ENCODE assay signal across 8 cellular contexts in genomic region chr14:22837750-22838538, GRCh38. TPM values are rescaled to one million over a fixed set of nuclear protein-coding genes. Genes with fewer than 3 reads are reported as not detected.
DNase-seq lines count a peak whose midpoint lies in the region; ATAC-seq and TF ChIP-seq lines count a peak whose summit lies in the region.

No MANE protein-coding gene starts in this region.

- TF ChIP-seq EP300 in gastroesophageal sphincter (IDR thresholded peaks at IDR 0.05): no peak

- H3K9me3 ChIP-seq in T-helper 17 cell (ENCODE audit: control insufficient read depth, low read length, poor library complexity, severe bottlenecking) (no peaks in the 10 kb centered on the region), gastroesophageal sphincter (no peaks in the 10 kb centered on the region), trophoblast cell (ENCODE audit: insufficient read depth, low read depth, low read length) (peaks cover 6% of the 10 kb centered on the region)

- H3K4me3 Mint-ChIP-seq in Calu3 (ENCODE audit: low read depth, unreplicated experiment): peak overlapping the region; percentile 91
- H3K4me3 Mint-ChIP-seq in T-helper 17 cell: peak overlapping the region; percentile 68

- peak overlapping the region; percentile 94 for H2AK5ac ChIP-seq in trophoblast cell (ENCODE audit: low read length)

- peak overlapping the region; percentile 98 for H3K4ac ChIP-seq in trophoblast cell (ENCODE audit: low read depth, low read length)

- TF ChIP-seq CTCF in Calu3 (IDR thresholded peaks at IDR 0.05; ENCODE audit: unreplicated experiment) (no peak), gastroesophageal sphincter (IDR thresholded peaks at IDR 0.05) (peak in 1 of 4 experiments; percentile 21)

- H4K12ac ChIP-seq in trophoblast cell (ENCODE audit: low read depth, low read length): peak overlapping the region; percentile 95

- CTCF ChIA-PET in Calu3 (lab: Charles Lee): interaction anchor here (1.1 to 1.7 kb wide), 4 partner anchors 13 to 15 kb away, joined by 4 to 6 read pairs (median 5); no protein-coding TSS in a partner anchor

- H3K4me1 ChIP-seq in gastroesophageal sphincter: peaks cover 0 to 61% (median 16%) of the 10 kb centered on the region in 3 donors
- peaks cover 14 to 23% of the 10 kb centered on the region in 2 experiments for H3K4me1 ChIP-seq in trophoblast cell (ENCODE audit: control insufficient read depth in 1 of 2, insufficient read depth in 2 of 2, low read length in 2 of 2)

- peak overlapping the region; percentile 29 for H2BK12ac ChIP-seq in trophoblast cell (ENCODE audit: low read length)

- no peak for ATAC-seq in T-helper 17 cell
- ATAC-seq in gastroesophageal sphincter: peak; percentile 78
- ATAC-seq in HG03095 (IDR thresholded peaks at IDR 0.05; ENCODE audit: unreplicated experiment): no peak

- peak; percentile 36 to 60 for TF ChIP-seq POLR2A in gastroesophageal sphincter (IDR thresholded peaks at IDR 0.05)

- peak overlapping the region; percentile 98 for H3K18ac ChIP-seq in trophoblast cell (ENCODE audit: low read length)

- H3K27me3 Mint-ChIP-seq in Calu3 (ENCODE audit: unreplicated experiment) (peaks cover 26% of the 10 kb centered on the region), T-helper 17 cell (peaks cover 42% of the 10 kb centered on the region)

- H2BK120ac ChIP-seq in trophoblast cell (ENCODE audit: insufficient read depth, low read length, poor library complexity): peak overlapping the region; percentile 99

- no TSS peak for BruUV-seq in Calu3 (replicated peaks; lab: Mats Ljungman, UMichigan)

- H3K36me3 ChIP-seq in gastroesophageal sphincter (peaks cover 0 to 45% of the 10 kb centered on the region in 2 donors), trophoblast cell (ENCODE audit: control insufficient read depth in 1 of 2, insufficient read depth in 2 of 2, low read length in 2 of 2) (peaks cover 44 to 46% of the 10 kb centered on the region in 2 experiments)

- peak overlapping the region; percentile 79 for H3K4me2 ChIP-seq in trophoblast cell (ENCODE audit: low read length)

- H3K9me3 Mint-ChIP-seq in Calu3 (ENCODE audit: low read depth, unreplicated experiment): no peaks in the 10 kb centered on the region

- intact Hi-C loops in Calu3 (cut with micrococcal nuclease; ENCODE audit: unreplicated experiment): no loop called here

- H3K27ac Mint-ChIP-seq in Calu3 (ENCODE audit: unreplicated experiment) (no peak overlapping the region), T-helper 17 cell (no peak overlapping the region)

- H3K36me3 Mint-ChIP-seq in Calu3 (ENCODE audit: insufficient read depth, unreplicated experiment): peaks cover 21% of the 10 kb centered on the region
- H3K36me3 Mint-ChIP-seq in T-helper 17 cell (ENCODE audit: low read depth): peaks cover 6% of the 10 kb centered on the region

- peak overlapping the region; percentile 78 for H4K8ac ChIP-seq in trophoblast cell (ENCODE audit: low read depth, low read length)

- H2BK5ac ChIP-seq in trophoblast cell (ENCODE audit: low read depth, low read length, poor library complexity): peak overlapping the region; percentile 96

- H4K91ac ChIP-seq in trophoblast cell (ENCODE audit: low read depth, low read length): peak overlapping the region; percentile 93

- H3K27ac ChIP-seq in gastroesophageal sphincter (peak overlapping the region; percentile 96 to 99 (median 98)), trophoblast cell (ENCODE audit: low read depth, low read length) (peak overlapping the region; percentile 84)

- peaks cover 32% of the 10 kb centered on the region for H3K79me2 ChIP-seq in trophoblast cell (ENCODE audit: control insufficient read depth, insufficient read depth, low read length, poor library complexity)

- no peak overlapping the region for H3K23ac ChIP-seq in trophoblast cell (ENCODE audit: low read length)

- DNase-seq in Calu3 (no peak), T-helper 17 cell (no peak), trophoblast cell (peak; percentile 11 to 46), NCI-H524 treated with DMSO at 0.1 percent for 48 hours (lab: John Stamatoyannopoulos, UW) (no peak), NCI-H2107 treated with DMSO at 0.1 percent for 48 hours (lab: John Stamatoyannopoulos, UW; ENCODE audit: unreplicated experiment) (no peak), inferior parietal cortex (ENCODE audit: extremely low spot score) (no peak)

- H3K14ac ChIP-seq in trophoblast cell (ENCODE audit: low read length): peak overlapping the region; percentile 99

- H3K4me1 Mint-ChIP-seq in Calu3 (ENCODE audit: low read depth, unreplicated experiment) (peaks cover 23% of the 10 kb centered on the region), T-helper 17 cell (peaks cover 14% of the 10 kb centered on the region)

- peaks cover 40% of the 10 kb centered on the region for H3K79me1 ChIP-seq in trophoblast cell (ENCODE audit: low read length)

- H3K4me3 ChIP-seq in gastroesophageal sphincter (peak overlapping the region; percentile 92 to 96), trophoblast cell (ENCODE audit: low read depth, low read length) (peak overlapping the region; percentile 98)

- peak overlapping the region; percentile 66 for H2AFZ ChIP-seq in trophoblast cell (ENCODE audit: insufficient read depth, low read length, poor library complexity)

- H3K27me3 ChIP-seq in gastroesophageal sphincter (no peaks in the 10 kb centered on the region), trophoblast cell (ENCODE audit: insufficient read depth, low read length) (no peaks in the 10 kb centered on the region)

- 8 to 29% methylated on average over 2 to 9 of the region's 25 CpGs for WGBS in gastroesophageal sphincter (ENCODE audit: low coverage in 1 of 2), 2 donors
- no CpG with 5 or more reads among the region's 25 CpGs for WGBS in trophoblast cell (ENCODE audit: extremely low coverage, insufficient coverage, insufficient read length)

- H3K9ac ChIP-seq in trophoblast cell (ENCODE audit: low read length): peak overlapping the region; percentile 99

RNA-seq across cellular contexts. Expression of gene MMP14, which starts 1.6 kb away (rescaled TPM):
- 7.8 and 10.5 TPM in 2 replicates for total RNA-seq in Calu3 (2022)
- 1 to 10 TPM in 1 of 2 donors, under 1 TPM in 1; 0.85 to 1.0 TPM for total RNA-seq in T-helper 17 cell
- total RNA-seq in gastroesophageal sphincter: 100 to 1,000 TPM; 114 to 127 (median 123) TPM
- 1,258 and 1,302 TPM in 2 replicates for polyA plus RNA-seq in trophoblast cell (2013)

RNA-seq across cellular contexts. Expression of gene MRPL52, which starts 8.3 kb away (rescaled TPM):
- total RNA-seq in Calu3 (2022) (110 and 111 TPM in 2 replicates), T-helper 17 cell (10 to 100 TPM; 36.2 to 44.6 TPM), gastroesophageal sphincter (10 to 100 TPM; 24.4 to 65.0 (median 35.0) TPM)
- polyA plus RNA-seq in trophoblast cell (2013): 216 and 219 TPM in 2 replicates

RNA-seq across cellular contexts. Expression of gene SLC7A7, which starts 22.7 kb away (rescaled TPM):
- total RNA-seq in Calu3 (2022): 8.7 and 10.2 TPM in 2 replicates
- 1 to 10 TPM in 1 of 2 donors, under 1 TPM in 1; 0.55 to 3.1 TPM for total RNA-seq in T-helper 17 cell
- 10 to 100 TPM in 3 of 4 donors, 1 to 10 TPM in 1; 8.1 to 36.6 (median 23.4) TPM for total RNA-seq in gastroesophageal sphincter
- 44.4 and 49.4 TPM in 2 replicates for polyA plus RNA-seq in trophoblast cell (2013)

RNA-seq across cellular contexts. Expression of gene LRP10, which starts 33.6 kb away (rescaled TPM):
- total RNA-seq in Calu3 (2022): 112 and 121 TPM in 2 replicates
- 10 to 100 TPM; 76.9 to 84.5 TPM for total RNA-seq in T-helper 17 cell
- total RNA-seq in gastroesophageal sphincter: 100 to 1,000 TPM; 123 to 257 (median 163) TPM
- polyA plus RNA-seq in trophoblast cell (2013): 32.8 and 36.9 TPM in 2 replicates

RNA-seq across cellular contexts. Expression of gene REM2, which starts 45.1 kb away (rescaled TPM):
- total RNA-seq in Calu3 (2022): 0.85 and 1.0 TPM in 2 replicates
- total RNA-seq in T-helper 17 cell: 1 to 10 TPM; 7.2 to 8.7 TPM
- under 1 TPM; 0.20 to 0.93 (median 0.47) TPM for total RNA-seq in gastroesophageal sphincter
- 0.72 and 0.82 TPM in 2 replicates for polyA plus RNA-seq in trophoblast cell (2013)

Comparison
In these comparisons a context has a peak if more than half of its experiments do, and no peak if none do; other contexts are left out.
1. DNase-seq: peak in trophoblast cell (2 of 2); none in Calu3 (single experiment), T-helper 17 cell (0 of 3), NCI-H524 treated with DMSO at 0.1 percent for 48 hours (single experiment), NCI-H2107 treated with DMSO at 0.1 percent for 48 hours (single experiment) and inferior parietal cortex (single experiment).